In the genomic region with DNA sequence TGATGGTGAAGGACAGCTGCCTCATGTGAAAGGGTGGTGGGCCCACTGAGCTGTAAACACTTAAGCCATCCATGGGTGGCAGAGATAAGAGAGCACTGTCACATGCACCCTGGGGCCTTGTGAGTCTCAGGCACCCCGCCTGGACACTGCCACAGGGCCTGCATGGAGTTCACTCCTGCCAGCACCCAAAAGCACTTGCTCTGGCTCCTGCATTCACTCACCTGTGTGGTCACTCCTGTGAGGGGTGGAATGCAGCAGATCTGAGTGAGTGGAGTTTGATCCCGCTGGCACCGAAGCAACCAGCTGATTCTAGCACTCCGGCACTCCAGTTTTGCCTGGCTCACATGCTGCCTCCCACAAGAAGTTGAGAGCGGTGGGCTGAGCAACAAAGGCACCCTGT, we compare ENCODE assay signal across 12 cellular contexts.
DNase-seq lines count a peak whose midpoint lies in the region; TF ChIP-seq lines count a peak whose summit lies in the region.
"Had no signal": no experiment of that assay in that cellular context is flagged by ENCODE, and none has a peak within 500 bp of the region (broad histone marks: within the 10 kb centered on the region; RNA-seq: fewer than 3 reads in every experiment).

No MANE protein-coding gene starts in this region.

- no peak overlapping the region for H3K9ac ChIP-seq in mesenchymal stem cell (ENCODE audit: low read length)

- no peak for TF ChIP-seq POLR2A in spleen (IDR thresholded peaks at IDR 0.05)

- H3K18ac ChIP-seq in mesenchymal stem cell (ENCODE audit: low read depth in 1 of 2, low read length in 2 of 2): no peak overlapping the region

- intact Hi-C loops in spleen (cut with DNase I; ENCODE audit: low total_unique reads): no loop called here

- H2AFZ ChIP-seq in mesenchymal stem cell (ENCODE audit: low read depth, low read length): peak overlapping the region; percentile 11

- H4K91ac ChIP-seq in mesenchymal stem cell (ENCODE audit: low read length): no peak overlapping the region

- peaks cover 2% of the 10 kb centered on the region for H3K9me3 ChIP-seq in mesenchymal stem cell (ENCODE audit: control insufficient read depth, low read length)
- H3K9me3 ChIP-seq in spleen: peaks cover 0 to 26% (median 2%) of the 10 kb centered on the region in 8 donors

- H3K27me3 ChIP-seq in mesenchymal stem cell (ENCODE audit: control insufficient read depth in 1 of 2, insufficient read depth in 1 of 2, low read length in 2 of 2): no peaks in the 10 kb centered on the region
- no peaks in the 10 kb centered on the region for H3K27me3 ChIP-seq in spleen (replicated peaks in 1 of 7)

- WGBS in mesenchymal stem cell: 77% methylated on average over 5 of the region's 5 CpGs
- 78 to 96% (median 84%) methylated on average over 4 to 5 of the region's 5 CpGs for WGBS in spleen, 5 donors

- no peak overlapping the region for H2BK5ac ChIP-seq in mesenchymal stem cell (ENCODE audit: low read depth, low read length, poor library complexity, severe bottlenecking)

- H4K8ac ChIP-seq in mesenchymal stem cell (ENCODE audit: low read length): no peak overlapping the region

- no peak overlapping the region for H2BK12ac ChIP-seq in mesenchymal stem cell (ENCODE audit: low read length in 2 of 2)

- peak; percentile 75 for DNase-seq in NCI-H2196 treated with DMSO at 0.1 percent for 48 hours (lab: John Stamatoyannopoulos, UW; ENCODE audit: unreplicated experiment)
- no peak for DNase-seq in NCI-H2196 (lab: John Stamatoyannopoulos, UW; ENCODE audit: unreplicated experiment)
- DNase-seq in NCI-H510A treated with DMSO at 0.1 percent for 48 hours (lab: John Stamatoyannopoulos, UW): peak; percentile 89
- DNase-seq in mesenchymal stem cell: no peak
- no peak for DNase-seq in spleen
- DNase-seq in HuH-7.5 (ENCODE audit: low spot score): no peak
- no peak for DNase-seq in foreskin melanocyte
- DNase-seq: CD8-positive, alpha-beta memory T cell; H7; KG1; NCI-H524; RPMI8226 had no signal

- no peak overlapping the region for H2BK15ac ChIP-seq in mesenchymal stem cell (ENCODE audit: low read depth, poor library complexity, severe bottlenecking)

- H3K27ac ChIP-seq in mesenchymal stem cell (ENCODE audit: low read length, poor library complexity, severe bottlenecking) (no peak overlapping the region), spleen (no peak overlapping the region)

- no peak for TF ChIP-seq CTCF in spleen (IDR thresholded peaks at IDR 0.05 in 8 of 11, conservative IDR thresholded peaks at IDR 0.05 in 3 of 11)

- H3K4me3 ChIP-seq in mesenchymal stem cell (ENCODE audit: insufficient read depth in 1 of 2, low read depth in 1 of 2, low read length in 2 of 2) (no peak overlapping the region), spleen (no peak overlapping the region)

- H3K4me1 ChIP-seq in mesenchymal stem cell (ENCODE audit: control insufficient read depth, insufficient read depth, low read depth, low read length): no peaks in the 10 kb centered on the region
- no peaks in the 10 kb centered on the region for H3K4me1 ChIP-seq in spleen

- no peak overlapping the region for H2BK120ac ChIP-seq in mesenchymal stem cell (ENCODE audit: low read depth, low read length)

- no peaks in the 10 kb centered on the region for H3K36me3 ChIP-seq in mesenchymal stem cell (ENCODE audit: control insufficient read depth in 1 of 2, insufficient read depth in 2 of 2, low read depth in 1 of 2, low read length in 2 of 2)
- no peaks in the 10 kb centered on the region for H3K36me3 ChIP-seq in spleen

- no peak overlapping the region for H3K4ac ChIP-seq in mesenchymal stem cell (ENCODE audit: low read depth in 1 of 2, low read length in 2 of 2)

- no peak overlapping the region for H2AK5ac ChIP-seq in mesenchymal stem cell (ENCODE audit: low read length, severe bottlenecking)

- no peak overlapping the region for H3K4me2 ChIP-seq in mesenchymal stem cell (ENCODE audit: low read length, poor library complexity, severe bottlenecking)

- peak overlapping the region in 1 of 2 experiments; percentile 71 for H3K14ac ChIP-seq in mesenchymal stem cell (ENCODE audit: low read length in 2 of 2)

- H3K79me1 ChIP-seq in mesenchymal stem cell (replicated peaks; ENCODE audit: low read length, poor library complexity, severe bottlenecking): no peaks in the 10 kb centered on the region

- H3K23ac ChIP-seq in mesenchymal stem cell (ENCODE audit: low read length in 2 of 2): no peak overlapping the region

Comparison
In these comparisons a context has a peak if more than half of its experiments do, and no peak if none do; other contexts are left out.
1. DNase-seq: peak in NCI-H2196 treated with DMSO at 0.1 percent for 48 hours (single experiment) and NCI-H510A treated with DMSO at 0.1 percent for 48 hours (single experiment); none in NCI-H2196 (single experiment), mesenchymal stem cell (single experiment), spleen (single experiment), HuH-7.5 (single experiment) and foreskin melanocyte (single experiment).